In the genomic region with DNA sequence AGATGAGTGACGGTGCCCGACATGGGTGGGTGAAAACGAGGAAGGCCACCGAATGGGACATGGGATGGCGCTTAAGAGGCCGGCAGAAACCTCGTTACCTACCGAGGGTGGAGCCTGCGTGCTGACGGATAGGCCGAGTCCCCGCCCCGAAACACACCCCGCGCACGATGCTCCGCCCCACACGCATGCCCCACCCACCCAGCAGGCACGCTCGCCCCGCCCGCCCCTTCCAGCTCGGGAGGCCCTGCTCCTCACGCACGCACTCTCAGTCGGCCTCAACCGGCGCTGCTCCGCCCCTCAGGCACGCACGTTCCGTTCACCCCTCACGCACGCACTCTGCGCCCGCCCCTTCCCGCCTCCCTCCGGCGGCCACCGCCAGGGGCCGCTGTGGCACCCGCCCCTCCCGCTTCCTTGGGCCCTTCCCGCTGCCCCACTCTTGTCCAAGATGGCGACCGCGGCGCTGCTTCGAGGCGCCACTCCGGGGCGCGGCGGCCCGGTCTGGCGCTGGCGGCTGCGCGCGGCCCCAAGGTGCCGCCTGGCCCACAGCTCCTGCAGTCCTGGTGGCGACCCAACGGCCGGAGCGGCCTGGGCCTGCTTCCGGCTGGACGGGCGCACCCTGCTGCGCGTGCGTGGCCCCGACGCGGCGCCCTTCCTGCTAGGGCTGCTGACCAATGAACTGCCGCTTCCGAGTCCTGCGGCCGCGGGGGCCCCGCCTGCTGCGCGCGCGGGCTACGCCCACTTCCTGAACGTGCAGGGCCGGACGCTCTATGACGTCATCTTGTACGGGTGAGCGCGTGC, we compare ENCODE assay signal across 1 cellular context.
TF ChIP-seq lines count a peak whose summit lies in the region.

A gene (plus strand): TSS at position 433 of the 798 bp plus-strand sequence. CDS start 13 bp downstream, at position 446.

TF ChIP-seq in K562, 482 proteins besides CTCF, POLR2A, EP300 and RAD21 (continued from another document and continues in another):
- TF ChIP-seq, protein P1, sequence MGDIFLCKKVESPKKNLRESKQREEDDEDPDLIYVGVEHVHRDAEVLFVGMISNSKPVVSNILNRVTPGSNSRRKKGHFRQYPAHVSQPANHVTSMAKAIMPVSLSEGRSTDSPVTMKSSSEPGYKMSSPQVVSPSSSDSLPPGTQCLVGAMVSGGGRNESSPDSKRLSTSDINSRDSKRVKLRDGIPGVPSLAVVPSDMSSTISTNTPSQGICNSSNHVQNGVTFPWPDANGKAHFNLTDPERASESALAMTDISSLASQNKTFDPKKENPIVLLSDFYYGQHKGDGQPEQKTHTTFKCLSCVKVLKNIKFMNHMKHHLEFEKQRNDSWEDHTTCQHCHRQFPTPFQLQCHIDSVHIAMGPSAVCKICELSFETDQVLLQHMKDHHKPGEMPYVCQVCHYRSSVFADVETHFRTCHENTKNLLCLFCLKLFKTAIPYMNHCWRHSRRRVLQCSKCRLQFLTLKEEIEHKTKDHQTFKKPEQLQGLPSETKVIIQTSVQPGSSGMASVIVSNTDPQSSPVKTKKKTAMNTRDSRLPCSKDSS (IDR thresholded peaks at IDR 0.05; ENCODE audit: low read depth, partially characterized antibody): no peak
- TF ChIP-seq MCM2 (IDR thresholded peaks at IDR 0.05; ENCODE audit: low read depth): no peak
- TF ChIP-seq ZNF830 (CRISPR knock-in tag; IDR thresholded peaks at IDR 0.05): no peak
- no peak for TF ChIP-seq ZNF174 (CRISPR knock-in tag; IDR thresholded peaks at IDR 0.05)
- peak; percentile 81 for TF ChIP-seq HCFC1 (IDR thresholded peaks at IDR 0.05; ENCODE audit: low read depth, low read length)
- TF ChIP-seq PRMT5 (CRISPR knock-in tag; IDR thresholded peaks at IDR 0.05): no peak
- TF ChIP-seq, protein P2, sequence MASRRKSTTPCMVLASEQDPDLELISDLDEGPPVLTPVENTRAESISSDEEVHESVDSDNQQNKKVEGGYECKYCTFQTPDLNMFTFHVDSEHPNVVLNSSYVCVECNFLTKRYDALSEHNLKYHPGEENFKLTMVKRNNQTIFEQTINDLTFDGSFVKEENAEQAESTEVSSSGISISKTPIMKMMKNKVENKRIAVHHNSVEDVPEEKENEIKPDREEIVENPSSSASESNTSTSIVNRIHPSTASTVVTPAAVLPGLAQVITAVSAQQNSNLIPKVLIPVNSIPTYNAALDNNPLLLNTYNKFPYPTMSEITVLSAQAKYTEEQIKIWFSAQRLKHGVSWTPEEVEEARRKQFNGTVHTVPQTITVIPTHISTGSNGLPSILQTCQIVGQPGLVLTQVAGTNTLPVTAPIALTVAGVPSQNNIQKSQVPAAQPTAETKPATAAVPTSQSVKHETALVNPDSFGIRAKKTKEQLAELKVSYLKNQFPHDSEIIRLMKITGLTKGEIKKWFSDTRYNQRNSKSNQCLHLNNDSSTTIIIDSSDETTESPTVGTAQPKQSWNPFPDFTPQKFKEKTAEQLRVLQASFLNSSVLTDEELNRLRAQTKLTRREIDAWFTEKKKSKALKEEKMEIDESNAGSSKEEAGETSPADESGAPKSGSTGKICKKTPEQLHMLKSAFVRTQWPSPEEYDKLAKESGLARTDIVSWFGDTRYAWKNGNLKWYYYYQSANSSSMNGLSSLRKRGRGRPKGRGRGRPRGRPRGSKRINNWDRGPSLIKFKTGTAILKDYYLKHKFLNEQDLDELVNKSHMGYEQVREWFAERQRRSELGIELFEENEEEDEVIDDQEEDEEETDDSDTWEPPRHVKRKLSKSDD (conservative IDR thresholded peaks at IDR 0.05; ENCODE audit: low read length): peak; percentile 78; the same call in 1 of the 2 replicates
- peak; percentile 59; the same call in 1 of the 2 replicates for TF ChIP-seq ZNF239 (CRISPR knock-in tag; IDR thresholded peaks at IDR 0.05)
- no peak for TF ChIP-seq RBM34 (IDR thresholded peaks at IDR 0.05; ENCODE audit: borderline replicate concordance, insufficient read depth, low read length)
- TF ChIP-seq, protein P3, sequence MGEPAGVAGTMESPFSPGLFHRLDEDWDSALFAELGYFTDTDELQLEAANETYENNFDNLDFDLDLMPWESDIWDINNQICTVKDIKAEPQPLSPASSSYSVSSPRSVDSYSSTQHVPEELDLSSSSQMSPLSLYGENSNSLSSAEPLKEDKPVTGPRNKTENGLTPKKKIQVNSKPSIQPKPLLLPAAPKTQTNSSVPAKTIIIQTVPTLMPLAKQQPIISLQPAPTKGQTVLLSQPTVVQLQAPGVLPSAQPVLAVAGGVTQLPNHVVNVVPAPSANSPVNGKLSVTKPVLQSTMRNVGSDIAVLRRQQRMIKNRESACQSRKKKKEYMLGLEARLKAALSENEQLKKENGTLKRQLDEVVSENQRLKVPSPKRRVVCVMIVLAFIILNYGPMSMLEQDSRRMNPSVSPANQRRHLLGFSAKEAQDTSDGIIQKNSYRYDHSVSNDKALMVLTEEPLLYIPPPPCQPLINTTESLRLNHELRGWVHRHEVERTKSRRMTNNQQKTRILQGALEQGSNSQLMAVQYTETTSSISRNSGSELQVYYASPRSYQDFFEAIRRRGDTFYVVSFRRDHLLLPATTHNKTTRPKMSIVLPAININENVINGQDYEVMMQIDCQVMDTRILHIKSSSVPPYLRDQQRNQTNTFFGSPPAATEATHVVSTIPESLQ (CRISPR knock-in tag; IDR thresholded peaks at IDR 0.05): 0 out of 2 replicates have a peak, but pooled peaks have one; percentile 18
- peak in 1 of 2 experiments; percentile 64; a peak in 1 of 4 replicates for TF ChIP-seq FOXA3 (CRISPR knock-in tag; conservative IDR thresholded peaks at IDR 0.05 in 1 of 2, IDR thresholded peaks at IDR 0.05 in 1 of 2)
- TF ChIP-seq, protein P4, sequence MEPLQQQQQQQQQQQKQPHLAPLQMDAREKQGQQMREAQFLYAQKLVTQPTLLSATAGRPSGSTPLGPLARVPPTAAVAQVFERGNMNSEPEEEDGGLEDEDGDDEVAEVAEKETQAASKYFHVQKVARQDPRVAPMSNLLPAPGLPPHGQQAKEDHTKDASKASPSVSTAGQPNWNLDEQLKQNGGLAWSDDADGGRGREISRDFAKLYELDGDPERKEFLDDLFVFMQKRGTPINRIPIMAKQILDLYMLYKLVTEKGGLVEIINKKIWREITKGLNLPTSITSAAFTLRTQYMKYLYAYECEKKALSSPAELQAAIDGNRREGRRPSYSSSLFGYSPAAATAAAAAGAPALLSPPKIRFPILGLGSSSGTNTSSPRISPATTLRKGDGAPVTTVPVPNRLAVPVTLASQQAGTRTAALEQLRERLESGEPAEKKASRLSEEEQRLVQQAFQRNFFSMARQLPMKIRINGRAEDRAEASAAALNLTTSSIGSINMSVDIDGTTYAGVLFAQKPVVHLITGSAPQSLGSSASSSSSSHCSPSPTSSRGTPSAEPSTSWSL (CRISPR knock-in tag; IDR thresholded peaks at IDR 0.05; ENCODE audit: borderline replicate concordance): peak; percentile 79; the same call in 1 of the 2 replicates
- peak; percentile 93 for TF ChIP-seq GABPA (tag; conservative IDR thresholded peaks at IDR 0.05; ENCODE audit: low read depth)
- no peak for TF ChIP-seq LCOR (CRISPR knock-in tag; IDR thresholded peaks at IDR 0.05)
- TF ChIP-seq ZNF76 (CRISPR knock-in tag; IDR thresholded peaks at IDR 0.05; ENCODE audit: borderline replicate concordance): peak; percentile 93; the same call in 1 of the 2 replicates
- TF ChIP-seq U2AF2 (optimal IDR thresholded peaks at IDR 0.05; ENCODE audit: low read depth, low read length): no peak
- TF ChIP-seq, protein P5, sequence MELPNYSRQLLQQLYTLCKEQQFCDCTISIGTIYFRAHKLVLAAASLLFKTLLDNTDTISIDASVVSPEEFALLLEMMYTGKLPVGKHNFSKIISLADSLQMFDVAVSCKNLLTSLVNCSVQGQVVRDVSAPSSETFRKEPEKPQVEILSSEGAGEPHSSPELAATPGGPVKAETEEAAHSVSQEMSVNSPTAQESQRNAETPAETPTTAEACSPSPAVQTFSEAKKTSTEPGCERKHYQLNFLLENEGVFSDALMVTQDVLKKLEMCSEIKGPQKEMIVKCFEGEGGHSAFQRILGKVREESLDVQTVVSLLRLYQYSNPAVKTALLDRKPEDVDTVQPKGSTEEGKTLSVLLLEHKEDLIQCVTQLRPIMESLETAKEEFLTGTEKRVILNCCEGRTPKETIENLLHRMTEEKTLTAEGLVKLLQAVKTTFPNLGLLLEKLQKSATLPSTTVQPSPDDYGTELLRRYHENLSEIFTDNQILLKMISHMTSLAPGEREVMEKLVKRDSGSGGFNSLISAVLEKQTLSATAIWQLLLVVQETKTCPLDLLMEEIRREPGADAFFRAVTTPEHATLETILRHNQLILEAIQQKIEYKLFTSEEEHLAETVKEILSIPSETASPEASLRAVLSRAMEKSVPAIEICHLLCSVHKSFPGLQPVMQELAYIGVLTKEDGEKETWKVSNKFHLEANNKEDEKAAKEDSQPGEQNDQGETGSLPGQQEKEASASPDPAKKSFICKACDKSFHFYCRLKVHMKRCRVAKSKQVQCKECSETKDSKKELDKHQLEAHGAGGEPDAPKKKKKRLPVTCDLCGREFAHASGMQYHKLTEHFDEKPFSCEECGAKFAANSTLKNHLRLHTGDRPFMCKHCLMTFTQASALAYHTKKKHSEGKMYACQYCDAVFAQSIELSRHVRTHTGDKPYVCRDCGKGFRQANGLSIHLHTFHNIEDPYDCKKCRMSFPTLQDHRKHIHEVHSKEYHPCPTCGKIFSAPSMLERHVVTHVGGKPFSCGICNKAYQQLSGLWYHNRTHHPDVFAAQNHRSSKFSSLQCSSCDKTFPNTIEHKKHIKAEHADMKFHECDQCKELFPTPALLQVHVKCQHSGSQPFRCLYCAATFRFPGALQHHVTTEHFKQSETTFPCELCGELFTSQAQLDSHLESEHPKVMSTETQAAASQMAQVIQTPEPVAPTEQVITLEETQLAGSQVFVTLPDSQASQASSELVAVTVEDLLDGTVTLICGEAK (IDR thresholded peaks at IDR 0.05): peak; percentile 61; the same call in 1 of the 2 replicates
- TF ChIP-seq, protein P5 (CRISPR knock-in tag; IDR thresholded peaks at IDR 0.05): no peak
- TF ChIP-seq EHMT2 (IDR thresholded peaks at IDR 0.05): no peak
- TF ChIP-seq DMBX1 (CRISPR knock-in tag; IDR thresholded peaks at IDR 0.05; ENCODE audit: borderline replicate concordance): peak; percentile 70; the same call in 1 of the 2 replicates
- TF ChIP-seq CHD2 (IDR thresholded peaks at IDR 0.05; ENCODE audit: low read depth, low read length): peak; percentile 17; the same call in 1 of the 2 replicates
- TF ChIP-seq, protein P6, sequence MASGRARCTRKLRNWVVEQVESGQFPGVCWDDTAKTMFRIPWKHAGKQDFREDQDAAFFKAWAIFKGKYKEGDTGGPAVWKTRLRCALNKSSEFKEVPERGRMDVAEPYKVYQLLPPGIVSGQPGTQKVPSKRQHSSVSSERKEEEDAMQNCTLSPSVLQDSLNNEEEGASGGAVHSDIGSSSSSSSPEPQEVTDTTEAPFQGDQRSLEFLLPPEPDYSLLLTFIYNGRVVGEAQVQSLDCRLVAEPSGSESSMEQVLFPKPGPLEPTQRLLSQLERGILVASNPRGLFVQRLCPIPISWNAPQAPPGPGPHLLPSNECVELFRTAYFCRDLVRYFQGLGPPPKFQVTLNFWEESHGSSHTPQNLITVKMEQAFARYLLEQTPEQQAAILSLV (tag; IDR thresholded peaks at IDR 0.05): no peak
- no peak for TF ChIP-seq MCM5 (IDR thresholded peaks at IDR 0.05; ENCODE audit: low read depth)
- TF ChIP-seq KAT8 (IDR thresholded peaks at IDR 0.05; ENCODE audit: low read depth): no peak
- TF ChIP-seq LEF1 (IDR thresholded peaks at IDR 0.05): peak; percentile 15; the same call in 1 of the 2 replicates
- TF ChIP-seq ZNF316 (IDR thresholded peaks at IDR 0.05): no peak
- TF ChIP-seq CBX8 (IDR thresholded peaks at IDR 0.05; ENCODE audit: borderline replicate concordance, extremely low read depth, low read depth, low read length, poor library complexity, severe bottlenecking): no peak
- TF ChIP-seq HDAC6 (IDR thresholded peaks at IDR 0.05; ENCODE audit: low read depth, low read length): no peak
- no peak for TF ChIP-seq IFI16 (CRISPR knock-in tag; IDR thresholded peaks at IDR 0.05)
- no peak for TF ChIP-seq SMARCA4 (IDR thresholded peaks at IDR 0.05)
- peak; percentile 89; the same call in 1 of the 2 replicates for TF ChIP-seq ZNF583 (CRISPR knock-in tag; IDR thresholded peaks at IDR 0.05)
